In the genomic region with DNA sequence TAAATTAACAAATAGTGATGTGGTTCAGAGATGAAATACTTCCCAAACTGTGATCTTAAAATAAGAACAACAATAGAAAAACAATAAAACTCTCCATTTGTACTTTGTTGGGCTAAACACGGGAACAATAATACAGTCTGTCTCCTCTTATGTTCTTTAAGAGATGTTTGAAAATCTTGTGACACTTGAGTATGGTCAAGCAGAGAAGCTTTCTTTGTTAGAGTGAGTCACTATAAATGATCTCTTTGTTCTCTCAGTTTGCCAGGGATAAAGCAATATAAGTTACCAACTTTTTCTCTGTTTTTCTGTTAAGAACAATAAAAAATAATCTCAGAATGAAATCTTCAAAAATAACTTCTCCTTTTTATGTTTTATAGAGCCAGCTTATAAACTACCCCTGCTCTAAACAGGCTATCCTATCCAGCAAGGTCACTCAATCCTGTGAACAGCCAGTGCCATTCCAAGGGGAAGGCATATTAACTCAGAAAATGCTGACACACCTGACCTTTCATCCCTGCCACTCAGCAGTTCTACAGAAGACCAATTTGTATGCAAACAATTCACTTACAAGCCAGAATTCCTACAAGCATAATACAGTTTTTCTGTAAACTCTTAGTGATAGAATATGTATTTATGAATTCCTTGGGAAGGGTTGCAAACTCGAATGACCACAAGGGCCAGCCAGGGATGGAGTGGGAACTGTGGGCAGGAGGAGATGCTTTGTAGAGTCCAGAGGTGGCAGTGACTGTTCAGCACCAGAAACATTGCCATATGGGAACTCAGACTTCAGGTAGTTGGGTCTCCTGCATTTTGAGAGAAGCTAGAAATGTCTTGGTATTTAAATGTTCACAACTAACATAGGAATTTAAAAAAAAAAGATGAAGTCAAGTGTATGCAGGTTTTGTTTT, we compare ENCODE assay signal across 1 cellular context.
TF ChIP-seq lines count a peak whose summit lies in the region.

No MANE protein-coding gene starts in this region.

TF ChIP-seq in A549, 52 proteins besides CTCF, POLR2A, EP300 and RAD21 (continued from another document):
- TF ChIP-seq ATOH8 (CRISPR knock-in tag; IDR thresholded peaks at IDR 0.05; ENCODE audit: low read depth), result no peak
